ENCODE assay signal across 18 cellular contexts in the genomic region with DNA sequence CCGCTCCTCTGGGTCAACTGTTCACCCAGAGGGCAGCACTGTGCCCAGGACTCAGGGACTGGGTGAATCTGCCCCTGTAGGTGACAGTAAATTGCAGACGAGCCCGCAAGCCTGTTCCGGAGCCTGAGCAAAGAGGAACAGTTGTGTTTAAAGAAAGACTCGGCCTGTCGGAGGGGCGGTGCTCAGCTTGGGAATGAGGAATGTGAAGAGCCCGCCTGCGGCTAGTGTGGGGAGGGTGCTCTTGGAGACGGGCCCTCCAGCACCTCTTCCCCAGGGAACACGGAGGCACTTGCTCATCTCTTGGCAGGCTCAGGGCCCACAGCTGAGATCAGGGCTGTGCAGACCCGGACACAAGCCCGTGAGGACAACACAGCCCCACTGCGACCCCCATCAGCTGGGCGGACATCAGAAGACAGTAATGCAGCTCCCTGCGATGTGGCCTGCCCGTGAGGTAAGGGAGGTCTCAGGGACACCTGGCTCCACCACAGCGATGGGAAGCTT.
"Had no signal": no experiment of that assay in that cellular context is flagged by ENCODE, and none has a peak within 500 bp of the region (broad histone marks: within the 10 kb centered on the region; RNA-seq: fewer than 3 reads in every experiment).

No MANE protein-coding gene starts in this region.

- H3K27me3 Mint-ChIP-seq: activated B cell treated with CpG ODN at 0.5 μM for 24 hours; activated CD4-positive, alpha-beta T cell treated with anti-CD3 and anti-CD28 coated beads, Interleukin-2, amount 10 ng/mL, durations not matched to agents 7 days and 5 days had no signal

- H3K27ac Mint-ChIP-seq: activated B cell treated with CpG ODN at 0.5 μM for 24 hours; activated CD4-positive, alpha-beta T cell treated with anti-CD3 and anti-CD28 coated beads, Interleukin-2, amount 10 ng/mL, durations not matched to agents 7 days and 5 days; activated naive CD4-positive, alpha-beta T cell treated with anti-CD3 and anti-CD28 coated beads, Interleukin-2, amount 50 U/mL, for 72 hours; activated T-helper 2 cell treated with anti-CD3 and anti-CD28 coated beads, Interferon-gamma antibody, Interleukin-2, Interleukin-4, amounts not matched to agents 10 μg/mL and 5 μg/mL and 100 μg/mL, durations not matched to agents 14 hours and 24 hours and 36 hours; mesothelial cell of epicardium had no signal

- H3K4me3 Mint-ChIP-seq: activated B cell treated with CpG ODN at 0.5 μM for 24 hours; activated CD4-positive, alpha-beta T cell treated with anti-CD3 and anti-CD28 coated beads, Interleukin-2, amount 10 ng/mL, durations not matched to agents 7 days and 5 days; brain; central memory CD8-positive, alpha-beta T cell; mesothelial cell of epicardium had no signal

- H3K9me3 ChIP-seq: vagina had no signal

- DNase-seq: activated B cell treated with CpG ODN at 0.5 μM for 24 hours; activated CD4-positive, alpha-beta T cell treated with anti-CD3 and anti-CD28 coated beads, Interleukin-2, amount 10 ng/mL, durations not matched to agents 7 days and 5 days; activated T-cell treated with anti-CD3 and anti-CD28 coated beads, Interleukin-2, amount 50 U/mL, for 1 hour; amygdala; cortex of kidney; effector CD8-positive, alpha-beta T cell; foreskin keratinocyte; glutamatergic neuron; stimulated activated CD4-positive, alpha-beta T cell treated with anti-CD3 and anti-CD28 coated beads, Interleukin-12 subunit alpha, Interleukin-12 subunit beta, amount 100 ng/mL, for 4 hours; stimulated activated CD4-positive, alpha-beta T cell treated with anti-CD3 and anti-CD28 coated beads, Interleukin-2, amount 100 ng/mL, for 24 hours; SW 1271 had no signal

- H3K27ac ChIP-seq: foreskin keratinocyte, vagina had no signal

- H3K4me3 ChIP-seq: lung, vagina had no signal

- H3K27me3 ChIP-seq: vagina had no signal

- H3K4me1 Mint-ChIP-seq: activated B cell treated with CpG ODN at 0.5 μM for 24 hours; activated CD4-positive, alpha-beta T cell treated with anti-CD3 and anti-CD28 coated beads, Interleukin-2, amount 10 ng/mL, durations not matched to agents 7 days and 5 days; mesothelial cell of epicardium had no signal

- H3K36me3 Mint-ChIP-seq: activated naive CD4-positive, alpha-beta T cell treated with anti-CD3 and anti-CD28 coated beads, Interleukin-2, amount 50 U/mL, for 72 hours; brain; mesothelial cell of epicardium had no signal

- H3K9me3 Mint-ChIP-seq: activated B cell treated with CpG ODN at 0.5 μM for 24 hours; activated CD4-positive, alpha-beta T cell treated with anti-CD3 and anti-CD28 coated beads, Interleukin-2, amount 10 ng/mL, durations not matched to agents 7 days and 5 days; activated naive CD4-positive, alpha-beta T cell treated with anti-CD3 and anti-CD28 coated beads, Interleukin-2, amount 50 U/mL, for 72 hours; activated T-helper 2 cell treated with anti-CD3 and anti-CD28 coated beads, Interferon-gamma antibody, Interleukin-2, Interleukin-4, amounts not matched to agents 10 μg/mL and 5 μg/mL and 100 μg/mL, durations not matched to agents 14 hours and 24 hours and 36 hours; central memory CD8-positive, alpha-beta T cell; mesothelial cell of epicardium had no signal

- ATAC-seq: activated naive CD4-positive, alpha-beta T cell treated with anti-CD3 and anti-CD28 coated beads, Interleukin-2, amount 50 U/mL, for 72 hours; foreskin keratinocyte had no signal

- H3K36me3 ChIP-seq: vagina had no signal

- H3K4me1 ChIP-seq: foreskin keratinocyte, vagina had no signal
